Comparison of ENCODE assay signal across 17 cellular contexts in genomic region chr12:69546693-69547438, GRCh38. TPM values are rescaled to one million over a fixed set of nuclear protein-coding genes. Genes with fewer than 3 reads are reported as not detected.
DNase-seq lines count a peak whose midpoint lies in the region; ATAC-seq and FAIRE-seq lines count a peak whose summit lies in the region.
"Had no signal": no experiment of that assay in that cellular context is flagged by ENCODE, and none has a peak within 500 bp of the region (broad histone marks: within the 10 kb centered on the region; RNA-seq: fewer than 3 reads in every experiment).

No MANE protein-coding gene starts in this region.

- no peak for FAIRE-seq in urothelium cell line (lab: Jason Lieb, UNC)

- H3K36me3 Mint-ChIP-seq in activated T-cell treated with anti-CD3 and anti-CD28 coated beads, Interleukin-2, amount 50 U/mL, for 4 hours (ENCODE audit: insufficient read depth), result peaks cover 17% of the 10 kb centered on the region
- peaks cover 8 to 16% (median 11%) of the 10 kb centered on the region in 3 donors for H3K36me3 Mint-ChIP-seq in immature natural killer cell

- DNase-seq in activated T-cell treated with anti-CD3 and anti-CD28 coated beads, Interleukin-2, amount 50 U/mL, for 4 hours, result no peak
- DNase-seq in activated T-cell treated with anti-CD3 and anti-CD28 coated beads, Interleukin-2, amount 50 U/mL, for 48 hours, result no peak
- DNase-seq in stimulated activated naive CD8-positive, alpha-beta T cell treated with anti-CD3 and anti-CD28 coated beads, Interleukin-15, Interleukin-2, amounts not matched to agents 100 U/mL and 50 U/mL, for 24 hours, result no peak
- DNase-seq in NCI-H446 treated with DMSO at 0.1 percent for 48 hours (lab: John Stamatoyannopoulos, UW) (no peak), immature natural killer cell (no peak), urothelium cell line (ENCODE audit: low spot score) (no peak)
- DNase-seq: Caco-2; esophagus squamous epithelium; KBM-7; left ventricle myocardium inferior; naive B cell; NCI-H1105 treated with DMSO at 0.1 percent for 48 hours; NCI-H446; PC-3; stimulated activated CD4-positive, alpha-beta T cell treated with anti-CD3 and anti-CD28 coated beads, Interleukin-15, amount 100 ng/mL, for 24 hours had no signal

- peak; percentile 48 to 67 for ATAC-seq in activated T-cell treated with anti-CD3 and anti-CD28 coated beads, Interleukin-2, amount 50 U/mL, for 4 hours
- ATAC-seq in GM21717 (IDR thresholded peaks at IDR 0.05; ENCODE audit: unreplicated experiment) (peak; percentile 79), HG03108 (IDR thresholded peaks at IDR 0.05; ENCODE audit: unreplicated experiment) (peak; percentile 67)
- peak; percentile 40 for ATAC-seq in stimulated activated naive CD8-positive, alpha-beta T cell treated with anti-CD3 and anti-CD28 coated beads, Interleukin-15, Interleukin-2, amounts not matched to agents 100 U/mL and 50 U/mL, for 24 hours
- ATAC-seq: PC-3 had no signal

- H3K27me3 Mint-ChIP-seq in activated T-cell treated with anti-CD3 and anti-CD28 coated beads, Interleukin-2, amount 50 U/mL, for 4 hours (ENCODE audit: low read depth), result no peaks in the 10 kb centered on the region
- peaks cover 0 to 2% (median 1%) of the 10 kb centered on the region in 3 donors for H3K27me3 Mint-ChIP-seq in immature natural killer cell (ENCODE audit: low read depth in 3 of 3)
- H3K27me3 Mint-ChIP-seq: naive B cell had no signal

- no peak overlapping the region for H3K27ac Mint-ChIP-seq in immature natural killer cell
- H3K27ac Mint-ChIP-seq: naive B cell had no signal

- peaks cover 4% of the 10 kb centered on the region for H3K4me1 Mint-ChIP-seq in activated T-cell treated with anti-CD3 and anti-CD28 coated beads, Interleukin-2, amount 50 U/mL, for 4 hours (ENCODE audit: low read depth)
- peaks cover 0 to 1% of the 10 kb centered on the region in 2 donors for H3K4me1 Mint-ChIP-seq in immature natural killer cell

- H3K4me3 Mint-ChIP-seq in activated T-cell treated with anti-CD3 and anti-CD28 coated beads, Interleukin-2, amount 50 U/mL, for 4 hours, result no peak overlapping the region
- no peak overlapping the region for H3K4me3 Mint-ChIP-seq in immature natural killer cell

- H3K9me3 Mint-ChIP-seq in activated T-cell treated with anti-CD3 and anti-CD28 coated beads, Interleukin-2, amount 50 U/mL, for 4 hours, result peaks cover 7% of the 10 kb centered on the region
- peaks cover 2 to 10% (median 6%) of the 10 kb centered on the region in 6 donors for H3K9me3 Mint-ChIP-seq in immature natural killer cell

RNA-seq across cellular contexts. Expression of gene CCT2, which starts 38.4 kb away (rescaled TPM):
- 100 to 1,000 TPM; 589 to 616 (median 611) TPM for total RNA-seq in activated T-cell treated with anti-CD3 and anti-CD28 coated beads, Interleukin-2, amount 50 U/mL, for 4 hours
- polyA plus RNA-seq in immature natural killer cell, result 100 to 1,000 TPM; 129 to 201 (median 142) TPM
